Comparison of ENCODE assay signal across 28 cellular contexts in genomic region chr13:108575430-108575829, GRCh38.
"Had no signal": no experiment of that assay in that cellular context is flagged by ENCODE, and none has a peak within 500 bp of the region (broad histone marks: within the 10 kb centered on the region; RNA-seq: fewer than 3 reads in every experiment).

No MANE protein-coding gene starts in this region.

- DNase-seq: activated CD4-positive, alpha-beta T cell treated with anti-CD3 and anti-CD28 coated beads for 48 hours; activated CD4-positive, alpha-beta T cell treated with anti-CD3 and anti-CD28 coated beads, Interleukin-2, amount 50 U/mL, for 48 hours; activated CD4-positive, CD25-positive, alpha-beta regulatory T cell; activated CD8-positive, alpha-beta memory T cell treated with anti-CD3 and anti-CD28 coated beads for 24 hours; activated effector memory CD4-positive, alpha-beta T cell treated with Interleukin-2 at 50 U/mL for 16 hours; activated naive CD4-positive, alpha-beta T cell treated with Interleukin-2 at 50 U/mL for 16 hours; activated naive CD8-positive, alpha-beta T cell treated with anti-CD3 and anti-CD28 coated beads, Interleukin-2, amount 10 ng/mL, durations not matched to agents 7 days and 5 days; dorsolateral prefrontal cortex; effector memory CD4-positive, alpha-beta T cell; kidney glomerular epithelial cell; left lung; mesendoderm; natural killer cell; occipital lobe; psoas muscle; sigmoid colon; small intestine; stimulated activated CD4-positive, alpha-beta T cell treated with anti-CD3 and anti-CD28 coated beads, Interleukin-4, amount 100 ng/mL, for 4 hours; stimulated activated CD8-positive, alpha-beta memory T cell treated with anti-CD3 and anti-CD28 coated beads, Interleukin-4, amount 100 ng/mL, for 48 hours; stomach; thyroid gland; upper lobe of left lung had no signal

- H3K4me3 ChIP-seq: ascending aorta, cardiac muscle cell, coronary artery, dorsolateral prefrontal cortex, left lung, lung, neural progenitor cell, psoas muscle, sigmoid colon, stomach, thyroid gland, upper lobe of left lung, vagina had no signal

- ATAC-seq: left lung, natural killer cell, psoas muscle had no signal
